ENCODE assay signal across 8 cellular contexts in genomic region chr16:28951410-28951943, GRCh38. TPM values are rescaled to one million over a fixed set of nuclear protein-coding genes. Genes with fewer than 3 reads are reported as not detected.
DNase-seq lines count a peak whose midpoint lies in the region; ATAC-seq and TF ChIP-seq lines count a peak whose summit lies in the region.

No MANE protein-coding gene starts in this region.

- TF ChIP-seq CTCF in brain microvascular endothelial cell (IDR thresholded peaks at IDR 0.05; ENCODE audit: low read depth, low read length, missing control alignments): no peak

- DNase-seq in EL: peak; percentile 21
- DNase-seq in HT-29 (ENCODE audit: low spot score): peak; percentile 20
- no peak for DNase-seq in brain microvascular endothelial cell
- no peak for DNase-seq in kidney glomerular epithelial cell (lab: John Stamatoyannopoulos, UW)
- no peak for DNase-seq in GF-D8 (lab: John Stamatoyannopoulos, UW)
- no peak for DNase-seq in NCI-H69 (lab: John Stamatoyannopoulos, UW)

- H3K4me3 ChIP-seq in brain microvascular endothelial cell (ENCODE audit: low read depth, low read length) (peak overlapping the region; percentile 80), mononuclear cell (ENCODE audit: low read length) (peak overlapping the region; percentile 81)

- no peak for ATAC-seq in GM21390 (IDR thresholded peaks at IDR 0.05; ENCODE audit: unreplicated experiment)

- H3K27ac ChIP-seq in brain microvascular endothelial cell: peak overlapping the region; percentile 34

- in situ Hi-C loops in brain microvascular endothelial cell (cut with HindIII; ENCODE audit: low pct_ligation_motif_present, low sequenced_read_pairs): no loop called here

- no peaks in the 10 kb centered on the region for H3K27me3 ChIP-seq in brain microvascular endothelial cell (replicated peaks)
- no peaks in the 10 kb centered on the region for H3K27me3 ChIP-seq in mononuclear cell (ENCODE audit: insufficient read depth, low read length)

- H3K9me3 ChIP-seq in mononuclear cell (ENCODE audit: low read depth, low read length): no peaks in the 10 kb centered on the region

- H3K4me1 ChIP-seq in mononuclear cell (ENCODE audit: insufficient read depth, low read length): peaks cover 24% of the 10 kb centered on the region

- peaks cover 9% of the 10 kb centered on the region for H3K36me3 ChIP-seq in brain microvascular endothelial cell (replicated peaks)

RNA-seq across cellular contexts. Expression of gene NFATC2IP, which starts 0.7 kb away (rescaled TPM):
- 54.8 and 66.3 TPM in 2 replicates for total RNA-seq in HT-29 (2014; rRNA removed; shearing (Covaris generic))
- 31.5 TPM for total RNA-seq in mononuclear cell

RNA-seq across cellular contexts. Expression of gene CD19, which starts 19.7 kb away (rescaled TPM):
- not detected in 2 replicates for total RNA-seq in HT-29 (2014; rRNA removed; shearing (Covaris generic))
- total RNA-seq in mononuclear cell: 6.6 TPM

RNA-seq across cellular contexts. Expression of gene SPNS1, which starts 23.1 kb away (rescaled TPM):
- 79.6 and 88.8 TPM in 2 replicates for total RNA-seq in HT-29 (2014; rRNA removed; shearing (Covaris generic))
- total RNA-seq in mononuclear cell: 18.7 TPM

RNA-seq across cellular contexts. Expression of gene RABEP2, which starts 26.4 kb away (rescaled TPM):
- 47.3 and 59.1 TPM in 2 replicates for total RNA-seq in HT-29 (2014; rRNA removed; shearing (Covaris generic))
- total RNA-seq in mononuclear cell: 16.3 TPM

RNA-seq across cellular contexts. Expression of gene LAT, which starts 33.4 kb away (rescaled TPM):
- total RNA-seq in HT-29 (2014; rRNA removed; shearing (Covaris generic)): 14.8 and 22.7 TPM in 2 replicates
- 34.0 TPM for total RNA-seq in mononuclear cell

Comparison
In these comparisons a context has a peak if more than half of its experiments do, and no peak if none do; other contexts are left out.
1. DNase-seq: peak in EL (single experiment) and HT-29 (single experiment); none in brain microvascular endothelial cell (single experiment), kidney glomerular epithelial cell (single experiment), GF-D8 (single experiment) and NCI-H69 (single experiment).